In the genomic region with DNA sequence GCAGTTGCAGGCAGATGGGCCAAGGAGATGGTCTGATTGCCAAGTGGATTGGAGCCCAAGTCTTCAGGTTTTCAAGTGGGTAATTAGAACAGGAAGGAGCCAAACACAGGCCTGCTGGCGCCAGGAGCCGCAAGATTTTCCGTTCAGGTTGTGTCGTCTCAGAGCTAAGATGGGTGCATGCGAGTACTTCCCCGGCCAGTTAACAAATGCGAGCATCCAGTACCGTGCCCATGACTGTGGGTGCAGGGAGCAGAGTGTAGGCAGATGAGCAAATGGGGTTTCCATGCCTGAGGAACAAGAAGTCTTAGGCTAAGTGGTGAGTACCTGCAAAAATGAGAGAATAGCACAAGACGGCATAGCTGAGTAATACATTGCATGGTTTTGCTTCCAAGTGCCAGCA, we compare ENCODE assay signal across 20 cellular contexts.
DNase-seq lines count a peak whose midpoint lies in the region; FAIRE-seq and TF ChIP-seq lines count a peak whose summit lies in the region.
"Had no signal": no experiment of that assay in that cellular context is flagged by ENCODE, and none has a peak within 500 bp of the region (broad histone marks: within the 10 kb centered on the region; RNA-seq: fewer than 3 reads in every experiment).

No MANE protein-coding gene starts in this region.

- FAIRE-seq in small intestine (lab: Jason Lieb, UNC) (no peak), H54 (lab: Jason Lieb, UNC) (no peak)
- FAIRE-seq: GM12891 had no signal

- no peak overlapping the region for H3K4me3 ChIP-seq in CD4-positive, alpha-beta memory T cell (ENCODE audit: low read length in 2 of 2)
- no peak overlapping the region for H3K4me3 ChIP-seq in small intestine (ENCODE audit: low read depth in 1 of 2, low read length in 2 of 2)
- H3K4me3 ChIP-seq: gastroesophageal sphincter, neural progenitor cell, right atrium auricular region, SK-N-MC, thoracic aorta had no signal

- peaks cover 61% of the 10 kb centered on the region for H3K4me1 ChIP-seq in CD4-positive, alpha-beta memory T cell (ENCODE audit: insufficient read depth, low read length)
- H3K4me1 ChIP-seq in small intestine (ENCODE audit: control insufficient read depth in 2 of 2, insufficient read depth in 1 of 2, low read depth in 1 of 2, low read length in 1 of 2): no peaks in the 10 kb centered on the region
- H3K4me1 ChIP-seq: gastroesophageal sphincter had no signal

- no peak overlapping the region for H3K27ac ChIP-seq in CD4-positive, alpha-beta memory T cell (ENCODE audit: low read depth, low read length)
- no peak overlapping the region for H3K27ac ChIP-seq in small intestine (ENCODE audit: low read depth in 1 of 2, low read length in 1 of 2)
- H3K27ac ChIP-seq: gastroesophageal sphincter, neural progenitor cell, right atrium auricular region, SK-N-MC, thoracic aorta had no signal

- H3K36me3 ChIP-seq in CD4-positive, alpha-beta memory T cell (ENCODE audit: insufficient read depth, low read length): no peaks in the 10 kb centered on the region
- H3K36me3 ChIP-seq in small intestine (ENCODE audit: control insufficient read depth in 2 of 2, insufficient read depth in 2 of 2, low read length in 2 of 2): no peaks in the 10 kb centered on the region
- H3K36me3 ChIP-seq: gastroesophageal sphincter, neural progenitor cell, right atrium auricular region, thoracic aorta had no signal

- CTCF ChIA-PET in CD4-positive, alpha-beta memory T cell (lab: Charles Lee; ENCODE audit: partially characterized antibody): no interaction called here
- CTCF ChIA-PET in GM10248 (lab: Yijun Ruan, JAX): interaction anchor here (1.6 kb wide), 1 partner anchor 10 kb away, joined by 3 read pairs; no protein-coding TSS in a partner anchor

- H3K36me3 Mint-ChIP-seq in CD4-positive, alpha-beta memory T cell: peaks cover 3% of the 10 kb centered on the region in 2 donors
- H3K36me3 Mint-ChIP-seq in endothelial cell (ENCODE audit: low read depth, unreplicated experiment): peaks cover 3% of the 10 kb centered on the region
- H3K36me3 Mint-ChIP-seq: mesothelial cell of epicardium had no signal

- intact Hi-C loops in CD4-positive, alpha-beta memory T cell (cut with micrococcal nuclease): no loop called here

- H3K27me3 ChIP-seq in CD4-positive, alpha-beta memory T cell (ENCODE audit: insufficient read depth, low read length): no peaks in the 10 kb centered on the region
- no peaks in the 10 kb centered on the region for H3K27me3 ChIP-seq in small intestine (ENCODE audit: control insufficient read depth in 2 of 2, insufficient read depth in 2 of 2, low read length in 2 of 2)
- H3K27me3 ChIP-seq: gastroesophageal sphincter, neural progenitor cell, right atrium auricular region had no signal

- H3K27ac Mint-ChIP-seq in CD4-positive, alpha-beta memory T cell: peak overlapping the region in 5 of 7 donors; percentile 30 to 67 (median 59)
- peak overlapping the region; percentile 16 for H3K27ac Mint-ChIP-seq in endothelial cell (ENCODE audit: unreplicated experiment)
- H3K27ac Mint-ChIP-seq: activated T-helper 2 cell treated with anti-CD3 and anti-CD28 coated beads, Interferon-gamma antibody, Interleukin-2, Interleukin-4, amounts not matched to agents 10 μg/mL and 5 μg/mL and 100 μg/mL, durations not matched to agents 14 hours and 24 hours and 36 hours; mesothelial cell of epicardium had no signal

- peaks cover 0 to 2% (median 0%) of the 10 kb centered on the region in 8 donors for H3K9me3 Mint-ChIP-seq in CD4-positive, alpha-beta memory T cell
- no peaks in the 10 kb centered on the region for H3K9me3 Mint-ChIP-seq in endothelial cell (ENCODE audit: unreplicated experiment)

- WGBS in small intestine, 3 donors: 84 to 93% (median 91%) methylated on average over 9 of the region's 9 CpGs

- no peaks in the 10 kb centered on the region for H3K27me3 Mint-ChIP-seq in CD4-positive, alpha-beta memory T cell
- H3K27me3 Mint-ChIP-seq in endothelial cell (ENCODE audit: unreplicated experiment): peaks cover 9% of the 10 kb centered on the region

- DNase-seq in CD4-positive, alpha-beta memory T cell: no peak
- DNase-seq in NCI-H1105 (lab: John Stamatoyannopoulos, UW) (peak; percentile 68), endothelial cell (ENCODE audit: low spot score) (no peak), pons (ENCODE audit: low spot score) (peak; percentile 13), small intestine (no peak), GM10248 (ENCODE audit: extremely low spot score) (no peak), H54 (ENCODE audit: insufficient read length, low spot score) (no peak)
- DNase-seq: activated CD4-positive, CD25-positive, alpha-beta regulatory T cell treated with anti-CD3 and anti-CD28 coated beads, Interleukin-2, amount 50 U/mL, for 72 hours; Calu3; erythroblast; NCI-H226; T-helper 9 cell had no signal

- TF ChIP-seq CTCF in endothelial cell (IDR thresholded peaks at IDR 0.05; ENCODE audit: unreplicated experiment): no peak
- TF ChIP-seq CTCF in GM10248 (IDR thresholded peaks at IDR 0.05; ENCODE audit: control extremely low read depth, extremely low read depth, low read depth, missing control alignments): no peak

- H3K4me1 Mint-ChIP-seq in CD4-positive, alpha-beta memory T cell: peaks cover 57 to 94% (median 77%) of the 10 kb centered on the region in 4 donors
- H3K4me1 Mint-ChIP-seq in endothelial cell (ENCODE audit: unreplicated experiment): peaks cover 17% of the 10 kb centered on the region
- H3K4me1 Mint-ChIP-seq: mesothelial cell of epicardium had no signal

- no peaks in the 10 kb centered on the region for H3K9me3 ChIP-seq in CD4-positive, alpha-beta memory T cell (ENCODE audit: control insufficient read depth in 1 of 2, low read length in 2 of 2)
- H3K9me3 ChIP-seq in small intestine (ENCODE audit: control insufficient read depth, low read depth): no peaks in the 10 kb centered on the region
- H3K9me3 ChIP-seq: gastroesophageal sphincter, right atrium auricular region, thoracic aorta had no signal

- POLR2A ChIA-PET in CD4-positive, alpha-beta memory T cell (lab: Charles Lee; ENCODE audit: partially characterized antibody): interaction anchor here (1.0 kb wide), 1 partner anchor 89 kb away, joined by 3 read pairs; no protein-coding TSS in a partner anchor
- POLR2A ChIA-PET in GM10248 (lab: Yijun Ruan, JAX): no interaction called here

- no peak for TF ChIP-seq POLR2A in H54 (IDR thresholded peaks at IDR 0.05; ENCODE audit: low read depth, low read length)

- peak overlapping the region in 3 of 8 donors; percentile 4 to 33 (median 22) for H3K4me3 Mint-ChIP-seq in CD4-positive, alpha-beta memory T cell
- peak overlapping the region; percentile 19 for H3K4me3 Mint-ChIP-seq in endothelial cell (ENCODE audit: unreplicated experiment)
- H3K4me3 Mint-ChIP-seq: mesothelial cell of epicardium, neural progenitor cell had no signal

Comparison
In these comparisons a context has a peak if more than half of its experiments do, and no peak if none do; other contexts are left out.
1. DNase-seq: peak in NCI-H1105 (single experiment) and pons (single experiment); none in CD4-positive, alpha-beta memory T cell (0 of 5), endothelial cell (single experiment), small intestine (single experiment), GM10248 (single experiment) and H54 (single experiment).